ENCODE assay signal across 23 cellular contexts in genomic region chr2:55592130-55592529, GRCh38. TPM values are rescaled to one million over a fixed set of nuclear protein-coding genes. Genes with fewer than 3 reads are reported as not detected.
DNase-seq lines count a peak whose midpoint lies in the region; ATAC-seq and TF ChIP-seq lines count a peak whose summit lies in the region.
"Had no signal": no experiment of that assay in that cellular context is flagged by ENCODE, and none has a peak within 500 bp of the region (broad histone marks: within the 10 kb centered on the region; RNA-seq: fewer than 3 reads in every experiment).

No MANE protein-coding gene starts in this region.

- no peak overlapping the region for H3K4me3 Mint-ChIP-seq in natural killer cell
- H3K4me3 Mint-ChIP-seq in natural killer cell treated with Interleukin-12 subunit alpha and Interleukin-12 subunit beta and Interleukin-15 and Interleukin-18, amount 100 ng/mL, for 72 hours, result no peak overlapping the region
- no peak overlapping the region for H3K4me3 Mint-ChIP-seq in T-cell
- H3K4me3 Mint-ChIP-seq: GM23338 had no signal

- no peaks in the 10 kb centered on the region for H3K27me3 ChIP-seq in vagina
- H3K27me3 ChIP-seq: Peyer's patch, SJSA1 had no signal

- no peak for DNase-seq in natural killer cell
- no peak for DNase-seq in natural killer cell treated with Interleukin-12 subunit alpha and Interleukin-12 subunit beta and Interleukin-15 and Interleukin-18, amount 100 ng/mL, for 72 hours (ENCODE audit: low spot score)
- DNase-seq in T-cell, result no peak
- peak; percentile 16 for DNase-seq in myocyte (ENCODE audit: low read depth)
- DNase-seq in cardiac septum (ENCODE audit: low spot score), result no peak
- DNase-seq in vagina (ENCODE audit: extremely low spot score in 2 of 2), result no peak
- no peak for DNase-seq in activated CD4-positive, CD25-positive, alpha-beta regulatory T cell treated with anti-CD3 and anti-CD28 coated beads, Interleukin-2, amount 50 U/mL, for 72 hours
- DNase-seq: COR-L47, MM.1S, NCI-H1092 treated with DMSO at 0.1 percent for 48 hours, NCI-H2029 treated with DMSO at 0.1 percent for 48 hours, NCI-H226, NCI-H510A treated with DMSO at 0.1 percent for 48 hours, NCI-H748 treated with DMSO at 0.1 percent for 48 hours, Peyer's patch had no signal

- H3K36me3 ChIP-seq in vagina, result peaks cover 0 to 13% of the 10 kb centered on the region in 2 donors

- CTCF ChIA-PET in T-cell (lab: Charles Lee), result interaction anchor here in 1 of 2 donors (0.7 kb wide), 1 partner anchor 22 kb away, joined by 3 read pairs; no protein-coding TSS in a partner anchor

- H3K4me1 ChIP-seq in vagina, result peaks cover 14% of the 10 kb centered on the region
- H3K4me1 ChIP-seq: SJSA1 had no signal

- TF ChIP-seq POLR2A in vagina (IDR thresholded peaks at IDR 0.05), result no peak

- no peaks in the 10 kb centered on the region for H3K9me3 ChIP-seq in vagina
- H3K9me3 ChIP-seq: HAP-1, Peyer's patch, SJSA1 had no signal

- H3K27ac ChIP-seq in vagina, result no peak overlapping the region
- H3K27ac ChIP-seq: C4-2B, HL-60, Peyer's patch, SJSA1 had no signal

- no peaks in the 10 kb centered on the region for H3K9me3 Mint-ChIP-seq in natural killer cell
- no peaks in the 10 kb centered on the region for H3K9me3 Mint-ChIP-seq in natural killer cell treated with Interleukin-12 subunit alpha and Interleukin-12 subunit beta and Interleukin-15 and Interleukin-18, amount 100 ng/mL, for 72 hours
- no peaks in the 10 kb centered on the region for H3K9me3 Mint-ChIP-seq in T-cell
- H3K9me3 Mint-ChIP-seq: GM23338 had no signal

- ATAC-seq in natural killer cell, result no peak
- ATAC-seq in natural killer cell treated with Interleukin-12 subunit alpha and Interleukin-12 subunit beta and Interleukin-15 and Interleukin-18, amount 100 ng/mL, for 72 hours, result no peak
- ATAC-seq in T-cell (replicated peaks in 1 of 4), result no peak
- ATAC-seq: GM23338, HepG2, Right ventricle myocardium inferior had no signal

- TF ChIP-seq CTCF in natural killer cell (IDR thresholded peaks at IDR 0.05) (no peak), vagina (IDR thresholded peaks at IDR 0.05) (no peak)

- H3K4me3 ChIP-seq in vagina, result no peak overlapping the region
- H3K4me3 ChIP-seq: GM23338, HAP-1, K562, Peyer's patch, SJSA1 had no signal

- H3K36me3 Mint-ChIP-seq in natural killer cell, result no peaks in the 10 kb centered on the region
- H3K36me3 Mint-ChIP-seq in natural killer cell treated with Interleukin-12 subunit alpha and Interleukin-12 subunit beta and Interleukin-15 and Interleukin-18, amount 100 ng/mL, for 72 hours, result no peaks in the 10 kb centered on the region
- peaks cover 33% of the 10 kb centered on the region for H3K36me3 Mint-ChIP-seq in T-cell

- POLR2A ChIA-PET in T-cell (lab: Charles Lee), result no interaction called here

- H3K27ac Mint-ChIP-seq in natural killer cell (peak overlapping the region; percentile 62 to 73), T-cell (peak overlapping the region; percentile 39 to 44)
- H3K27ac Mint-ChIP-seq in natural killer cell treated with Interleukin-12 subunit alpha and Interleukin-12 subunit beta and Interleukin-15 and Interleukin-18, amount 100 ng/mL, for 72 hours, result no peak overlapping the region
- H3K27ac Mint-ChIP-seq: GM23338 had no signal

- peaks cover 15 to 23% of the 10 kb centered on the region in 2 donors for H3K4me1 Mint-ChIP-seq in natural killer cell
- peaks cover 5 to 7% of the 10 kb centered on the region in 2 donors for H3K4me1 Mint-ChIP-seq in natural killer cell treated with Interleukin-12 subunit alpha and Interleukin-12 subunit beta and Interleukin-15 and Interleukin-18, amount 100 ng/mL, for 72 hours (ENCODE audit: low read depth in 2 of 2)
- peaks cover 24 to 49% (median 44%) of the 10 kb centered on the region in 3 donors for H3K4me1 Mint-ChIP-seq in T-cell
- H3K4me1 Mint-ChIP-seq: GM23338 had no signal

- H3K27me3 Mint-ChIP-seq in natural killer cell (ENCODE audit: low read depth in 2 of 2), result no peaks in the 10 kb centered on the region
- no peaks in the 10 kb centered on the region for H3K27me3 Mint-ChIP-seq in natural killer cell treated with Interleukin-12 subunit alpha and Interleukin-12 subunit beta and Interleukin-15 and Interleukin-18, amount 100 ng/mL, for 72 hours
- H3K27me3 Mint-ChIP-seq in T-cell, result no peaks in the 10 kb centered on the region

- intact Hi-C loops in natural killer cell (cut with micrococcal nuclease), result no loop called here
- intact Hi-C loops in cardiac septum (cut with DNase I), result no loop called here
- intact Hi-C loops in vagina (cut with DNase I), result no loop called here

RNA-seq across cellular contexts. Expression of gene PPP4R3B, which starts 25.3 kb away (rescaled TPM):
- 10 to 100 TPM; 65.1 to 97.9 (median 84.9) TPM for total RNA-seq in natural killer cell
- 10 to 100 TPM; 80.1 to 92.4 TPM for total RNA-seq in natural killer cell treated with Interleukin-12 subunit alpha and Interleukin-12 subunit beta and Interleukin-15 and Interleukin-18, amount 100 ng/mL, for 72 hours
- total RNA-seq in T-cell, result 10 to 100 TPM; 86.4 to 93.0 (median 87.8) TPM
- total RNA-seq in myocyte, result 32.8 and 40.9 TPM in 2 replicates
- 15.4 TPM for polyA plus RNA-seq in myocyte (2012)
- 29.6 TPM for total RNA-seq in cardiac septum
- total RNA-seq in vagina, result 44.9 TPM

Comparison
In these comparisons a context has a peak if more than half of its experiments do, and no peak if none do; other contexts are left out.
1. H3K27ac Mint-ChIP-seq: peak in natural killer cell (2 of 2) and T-cell (2 of 2); none in natural killer cell treated with Interleukin-12 subunit alpha and Interleukin-12 subunit beta and Interleukin-15 and Interleukin-18, amount 100 ng/mL, for 72 hours (0 of 2).